13 cellular contexts compared by ENCODE assay signal in genomic region chr15:25811481-25811906, GRCh38. TPM values are rescaled to one million over a fixed set of nuclear protein-coding genes. Genes with fewer than 3 reads are reported as not detected.
DNase-seq lines count a peak whose midpoint lies in the region; ATAC-seq, FAIRE-seq and TF ChIP-seq lines count a peak whose summit lies in the region.
"Had no signal": no experiment of that assay in that cellular context is flagged by ENCODE, and none has a peak within 500 bp of the region (broad histone marks: within the 10 kb centered on the region; RNA-seq: fewer than 3 reads in every experiment).

No MANE protein-coding gene starts in this region.

- no peaks in the 10 kb centered on the region for H3K9me3 ChIP-seq in KOPT-K1 (ENCODE audit: insufficient read depth, low read length, poor library complexity, severe bottlenecking)

- no peak for TF ChIP-seq POLR2A in GM12892 (IDR thresholded peaks at IDR 0.05; ENCODE audit: low read depth, low read length)

- FAIRE-seq in GM12892 (lab: Jason Lieb, UNC) = peak; percentile 53
- FAIRE-seq: endometrium had no signal

- H3K27ac Mint-ChIP-seq in effector memory CD8-positive, alpha-beta T cell = peak overlapping the region in 1 of 2 donors; percentile 79

- peak overlapping the region; percentile 72 to 80 for H3K4me3 Mint-ChIP-seq in effector memory CD8-positive, alpha-beta T cell

- H3K27me3 Mint-ChIP-seq in effector memory CD8-positive, alpha-beta T cell = no peaks in the 10 kb centered on the region

- H3K36me3 Mint-ChIP-seq in effector memory CD8-positive, alpha-beta T cell (ENCODE audit: insufficient read depth) = peaks cover 2% of the 10 kb centered on the region

- peaks cover 24 to 33% of the 10 kb centered on the region in 2 donors for H3K4me1 Mint-ChIP-seq in effector memory CD8-positive, alpha-beta T cell (ENCODE audit: low read depth in 2 of 2)

- DNase-seq in GM12892 (ENCODE audit: insufficient read length) (no peak), D341Med (ENCODE audit: low spot score) (no peak), ureter (ENCODE audit: low spot score) (no peak), cerebellum (ENCODE audit: low spot score) (no peak), activated gamma-delta T cell (lab: John Stamatoyannopoulos, UW) (no peak)
- peak in 1 of 3 experiments; percentile 14 for DNase-seq in effector memory CD8-positive, alpha-beta T cell
- DNase-seq: DMS79 treated with DMSO at 0.1 percent for 48 hours, GOT3, NCI-H1092, Right ventricle myocardium superior had no signal

- ATAC-seq in GM21447 (IDR thresholded peaks at IDR 0.05; ENCODE audit: unreplicated experiment) = peak; percentile 77
- peak; percentile 80 for ATAC-seq in effector memory CD8-positive, alpha-beta T cell (replicated peaks)

- H3K27ac ChIP-seq in KOPT-K1 (ENCODE audit: low read depth, low read length, poor library complexity, severe bottlenecking) = peak overlapping the region; percentile 18

- no peaks in the 10 kb centered on the region for H3K36me3 ChIP-seq in KOPT-K1 (ENCODE audit: insufficient read depth, low read length)

- no peaks in the 10 kb centered on the region for H3K9me3 Mint-ChIP-seq in effector memory CD8-positive, alpha-beta T cell

RNA-seq across cellular contexts. Expression of gene ATP10A, which starts 51.6 kb away (rescaled TPM):
- 0.11 TPM for polyA plus RNA-seq in GM12892 (2012; ENCODE audit: missing spikeins)
- total RNA-seq in ureter = 10.6 TPM
- total RNA-seq in cerebellum = 1.6 TPM
